ENCODE assay signal across 8 cellular contexts in genomic region chr2:161308178-161308955, GRCh38. TPM values are rescaled to one million over a fixed set of nuclear protein-coding genes. Genes with fewer than 3 reads are reported as not detected.
DNase-seq lines count a peak whose midpoint lies in the region; ATAC-seq and TF ChIP-seq lines count a peak whose summit lies in the region.

Gene PSMD14, plus strand, starts transcription at chr2:161308425. Its CDS starts 10,401 bp downstream, at chr2:161318826.

- peaks cover 5% of the 10 kb centered on the region for H3K4me1 ChIP-seq in RWPE2 (ENCODE audit: insufficient read depth, poor library complexity, severe bottlenecking)

- peak; percentile 97 for DNase-seq in Daoy (ENCODE audit: low read depth)
- DNase-seq in GOT3 (lab: John Stamatoyannopoulos, UW), result peak; percentile 82
- peak; percentile 74 for DNase-seq in LNCaP clone FGC (ENCODE audit: low read depth)
- DNase-seq in RWPE2 (ENCODE audit: low spot score), result peak; percentile 93
- peak; percentile 89 for DNase-seq in activated T-helper 2 cell treated with anti-CD3 and anti-CD28 coated beads, Interferon-gamma antibody, Interleukin-2, Interleukin-4, amounts not matched to agents 10 μg/mL and 5 μg/mL and 100 μg/mL, durations not matched to agents 14 hours and 24 hours and 36 hours (ENCODE audit: low spot score)
- peak; percentile 91 for DNase-seq in fibroblast of peridontal ligament (ENCODE audit: extremely low read depth)
- DNase-seq in natural killer cell treated with Interleukin-12 subunit alpha and Interleukin-12 subunit beta and Interleukin-15 and Interleukin-18, amount 100 ng/mL, for 72 hours (ENCODE audit: low spot score), result peak; percentile 95
- peak; percentile 88 for DNase-seq in stimulated activated naive CD8-positive, alpha-beta T cell treated with anti-CD3 and anti-CD28 coated beads, Interleukin-15, Interleukin-2, amounts not matched to agents 100 U/mL and 50 U/mL, for 24 hours

- H3K27ac Mint-ChIP-seq in activated T-helper 2 cell treated with anti-CD3 and anti-CD28 coated beads, Interferon-gamma antibody, Interleukin-2, Interleukin-4, amounts not matched to agents 10 μg/mL and 5 μg/mL and 100 μg/mL, durations not matched to agents 14 hours and 24 hours and 36 hours, result peak within 1 kb of the TSS; percentile 97
- H3K27ac Mint-ChIP-seq in natural killer cell treated with Interleukin-12 subunit alpha and Interleukin-12 subunit beta and Interleukin-15 and Interleukin-18, amount 100 ng/mL, for 72 hours, result peak within 1 kb of the TSS; percentile 94 to 99

- peaks cover 38% of the 10 kb centered on the region for H3K36me3 Mint-ChIP-seq in activated T-helper 2 cell treated with anti-CD3 and anti-CD28 coated beads, Interferon-gamma antibody, Interleukin-2, Interleukin-4, amounts not matched to agents 10 μg/mL and 5 μg/mL and 100 μg/mL, durations not matched to agents 14 hours and 24 hours and 36 hours (ENCODE audit: low read depth)
- H3K36me3 Mint-ChIP-seq in natural killer cell treated with Interleukin-12 subunit alpha and Interleukin-12 subunit beta and Interleukin-15 and Interleukin-18, amount 100 ng/mL, for 72 hours, result peaks cover 11% of the 10 kb centered on the region

- H3K9me3 Mint-ChIP-seq in activated T-helper 2 cell treated with anti-CD3 and anti-CD28 coated beads, Interferon-gamma antibody, Interleukin-2, Interleukin-4, amounts not matched to agents 10 μg/mL and 5 μg/mL and 100 μg/mL, durations not matched to agents 14 hours and 24 hours and 36 hours, result peaks cover 4% of the 10 kb centered on the region
- peaks cover 3% of the 10 kb centered on the region for H3K9me3 Mint-ChIP-seq in natural killer cell treated with Interleukin-12 subunit alpha and Interleukin-12 subunit beta and Interleukin-15 and Interleukin-18, amount 100 ng/mL, for 72 hours

- H3K4me3 ChIP-seq in LNCaP clone FGC (ENCODE audit: low read depth, low read length), result peak within 1 kb of the TSS; percentile 83
- H3K4me3 ChIP-seq in RWPE2 (ENCODE audit: severe bottlenecking), result peak within 1 kb of the TSS; percentile 61

- TF ChIP-seq CTCF in LNCaP clone FGC (IDR thresholded peaks at IDR 0.05; ENCODE audit: control insufficient read depth, extremely low read depth, insufficient read depth) (no peak), RWPE2 (IDR thresholded peaks at IDR 0.05; ENCODE audit: poor library complexity, severe bottlenecking) (no peak)

- intact Hi-C loops in activated T-helper 2 cell treated with anti-CD3 and anti-CD28 coated beads, Interferon-gamma antibody, Interleukin-2, Interleukin-4, amounts not matched to agents 10 μg/mL and 5 μg/mL and 100 μg/mL, durations not matched to agents 14 hours and 24 hours and 36 hours (cut with micrococcal nuclease), result loop anchor here (1.0 to 5.0 kb wide), 7 partner anchors 49 to 754 kb away; partner anchors contain the start of gene TBR1

- H3K27me3 ChIP-seq in RWPE2 (ENCODE audit: insufficient read depth, poor library complexity, severe bottlenecking), result no peaks in the 10 kb centered on the region

- peak; percentile 96 for ATAC-seq in RWPE2 (ENCODE audit: low read depth)
- peak; percentile 97 to 99 for ATAC-seq in natural killer cell treated with Interleukin-12 subunit alpha and Interleukin-12 subunit beta and Interleukin-15 and Interleukin-18, amount 100 ng/mL, for 72 hours
- peak; percentile 97 for ATAC-seq in stimulated activated naive CD8-positive, alpha-beta T cell treated with anti-CD3 and anti-CD28 coated beads, Interleukin-15, Interleukin-2, amounts not matched to agents 100 U/mL and 50 U/mL, for 24 hours

- peaks cover 13% of the 10 kb centered on the region for H3K36me3 ChIP-seq in RWPE2 (ENCODE audit: low read depth)

- H3K27ac ChIP-seq in RWPE2 (ENCODE audit: poor library complexity, severe bottlenecking), result peak within 1 kb of the TSS; percentile 77

- peaks cover 30% of the 10 kb centered on the region for H3K4me1 Mint-ChIP-seq in activated T-helper 2 cell treated with anti-CD3 and anti-CD28 coated beads, Interferon-gamma antibody, Interleukin-2, Interleukin-4, amounts not matched to agents 10 μg/mL and 5 μg/mL and 100 μg/mL, durations not matched to agents 14 hours and 24 hours and 36 hours (ENCODE audit: low read depth)
- H3K4me1 Mint-ChIP-seq in natural killer cell treated with Interleukin-12 subunit alpha and Interleukin-12 subunit beta and Interleukin-15 and Interleukin-18, amount 100 ng/mL, for 72 hours (ENCODE audit: low read depth in 2 of 2), result peaks cover 30 to 38% of the 10 kb centered on the region in 2 donors

- peaks cover 8% of the 10 kb centered on the region for H3K9me3 ChIP-seq in RWPE2 (ENCODE audit: severe bottlenecking)

- H3K4me3 Mint-ChIP-seq in activated T-helper 2 cell treated with anti-CD3 and anti-CD28 coated beads, Interferon-gamma antibody, Interleukin-2, Interleukin-4, amounts not matched to agents 10 μg/mL and 5 μg/mL and 100 μg/mL, durations not matched to agents 14 hours and 24 hours and 36 hours (ENCODE audit: low read depth), result peak within 1 kb of the TSS; percentile 99
- H3K4me3 Mint-ChIP-seq in natural killer cell treated with Interleukin-12 subunit alpha and Interleukin-12 subunit beta and Interleukin-15 and Interleukin-18, amount 100 ng/mL, for 72 hours, result peak within 1 kb of the TSS; percentile 85

- H3K27me3 Mint-ChIP-seq in activated T-helper 2 cell treated with anti-CD3 and anti-CD28 coated beads, Interferon-gamma antibody, Interleukin-2, Interleukin-4, amounts not matched to agents 10 μg/mL and 5 μg/mL and 100 μg/mL, durations not matched to agents 14 hours and 24 hours and 36 hours (ENCODE audit: low read depth), result peaks cover 2% of the 10 kb centered on the region
- peaks cover 0 to 3% of the 10 kb centered on the region in 2 donors for H3K27me3 Mint-ChIP-seq in natural killer cell treated with Interleukin-12 subunit alpha and Interleukin-12 subunit beta and Interleukin-15 and Interleukin-18, amount 100 ng/mL, for 72 hours

RNA-seq across cellular contexts. Expression of gene PSMD14, which starts in this region (rescaled TPM):
- total RNA-seq in Daoy (2014; rRNA removed; shearing (Covaris generic)), result 347 and 407 TPM in 2 replicates
- 106 and 110 TPM in 2 replicates for total RNA-seq in activated T-helper 2 cell treated with anti-CD3 and anti-CD28 coated beads, Interferon-gamma antibody, Interleukin-2, Interleukin-4, amounts not matched to agents 10 μg/mL and 5 μg/mL and 100 μg/mL, durations not matched to agents 14 hours and 24 hours and 36 hours
- 100 to 1,000 TPM; 100 to 106 TPM for total RNA-seq in natural killer cell treated with Interleukin-12 subunit alpha and Interleukin-12 subunit beta and Interleukin-15 and Interleukin-18, amount 100 ng/mL, for 72 hours

Comparison
In these comparisons a context has a peak if more than half of its experiments do, and no peak if none do; other contexts are left out.
1. Peak in every context shown above with its lines: DNase-seq, ATAC-seq, H3K4me3 ChIP-seq and H3K27ac ChIP-seq.